In genomic region chr2:24080721-24081120, GRCh38 we compare ENCODE assay signal across 29 cellular contexts.
DNase-seq lines count a peak whose midpoint lies in the region; ATAC-seq and TF ChIP-seq lines count a peak whose summit lies in the region.
"Had no signal": no experiment of that assay in that cellular context is flagged by ENCODE, and none has a peak within 500 bp of the region (broad histone marks: within the 10 kb centered on the region; RNA-seq: fewer than 3 reads in every experiment).

No MANE protein-coding gene starts in this region.

- H3K27ac ChIP-seq in coronary artery, result no peak overlapping the region
- H3K27ac ChIP-seq: gastroesophageal sphincter, GM23248, ovary, Peyer's patch, uterus had no signal

- peak; percentile 88 for DNase-seq in DMS53 treated with DMSO at 0.1 percent for 48 hours (lab: John Stamatoyannopoulos, UW; ENCODE audit: unreplicated experiment)
- DNase-seq in NCI-H2029 (lab: John Stamatoyannopoulos, UW), result peak; percentile 52
- DNase-seq in coronary artery (ENCODE audit: low spot score), result peak; percentile 19
- DNase-seq in skeletal muscle cell (ENCODE audit: low read depth), result peak; percentile 40
- DNase-seq in AG08395 (ENCODE audit: low spot score), result no peak
- DNase-seq in superior temporal gyrus (ENCODE audit: extremely low spot score), result no peak
- DNase-seq: activated gamma-delta T cell treated with Interleukin-2 at 50 U/mL for 16 hours; activated naive CD8-positive, alpha-beta T cell treated with anti-CD3 and anti-CD28 coated beads, Interleukin-2, amount 50 U/mL, for 24 hours; activated T-cell treated with anti-CD3 and anti-CD28 coated beads, Interleukin-2, amount 50 U/mL, for 1 hour; CD4-positive, alpha-beta T cell; cerebellar nuclear complex; DMS 273 treated with DMSO at 0.1 percent for 48 hours; GDM1; GM23248; hippocampal formation; left lung; mesendoderm; naive thymus-derived CD4-positive, alpha-beta T cell; NCI-H1694 treated with DMSO at 0.1 percent for 48 hours; ovary; Peyer's patch; retina; substantia nigra; uterus had no signal

- H3K4me3 ChIP-seq in coronary artery (no peak overlapping the region), skeletal muscle cell (ENCODE audit: low read depth, low read length) (no peak overlapping the region)
- H3K4me3 ChIP-seq: gastroesophageal sphincter, GM23248, K562, left lung, ovary, Peyer's patch, uterus had no signal

- no peak for ATAC-seq in HG02970 (IDR thresholded peaks at IDR 0.05; ENCODE audit: low FRiP score, unreplicated experiment)
- ATAC-seq: activated CD4-positive, CD25-positive, alpha-beta regulatory T cell treated with anti-CD3 and anti-CD28 coated beads, Interleukin-2, amount 50 U/mL, for 24 hours; activated naive CD8-positive, alpha-beta T cell treated with anti-CD3 and anti-CD28 coated beads, Interleukin-2, amount 50 U/mL, for 24 hours; gastroesophageal sphincter; K562; left lung; naive thymus-derived CD4-positive, alpha-beta T cell; stimulated activated effector memory CD8-positive, alpha-beta T cell treated with anti-CD3 and anti-CD28 coated beads, Interleukin-12 subunit alpha, Interleukin-12 subunit beta, amount 100 ng/mL, for 72 hours had no signal

- no peak for TF ChIP-seq CTCF in coronary artery (IDR thresholded peaks at IDR 0.05)

Comparison
In these comparisons a context has a peak if more than half of its experiments do, and no peak if none do; other contexts are left out.
1. DNase-seq: peak in DMS53 treated with DMSO at 0.1 percent for 48 hours (single experiment), NCI-H2029 (single experiment), coronary artery (single experiment) and skeletal muscle cell (single experiment); none in AG08395 (single experiment) and superior temporal gyrus (single experiment).